ENCODE assay signal across 22 cellular contexts in the genomic region with DNA sequence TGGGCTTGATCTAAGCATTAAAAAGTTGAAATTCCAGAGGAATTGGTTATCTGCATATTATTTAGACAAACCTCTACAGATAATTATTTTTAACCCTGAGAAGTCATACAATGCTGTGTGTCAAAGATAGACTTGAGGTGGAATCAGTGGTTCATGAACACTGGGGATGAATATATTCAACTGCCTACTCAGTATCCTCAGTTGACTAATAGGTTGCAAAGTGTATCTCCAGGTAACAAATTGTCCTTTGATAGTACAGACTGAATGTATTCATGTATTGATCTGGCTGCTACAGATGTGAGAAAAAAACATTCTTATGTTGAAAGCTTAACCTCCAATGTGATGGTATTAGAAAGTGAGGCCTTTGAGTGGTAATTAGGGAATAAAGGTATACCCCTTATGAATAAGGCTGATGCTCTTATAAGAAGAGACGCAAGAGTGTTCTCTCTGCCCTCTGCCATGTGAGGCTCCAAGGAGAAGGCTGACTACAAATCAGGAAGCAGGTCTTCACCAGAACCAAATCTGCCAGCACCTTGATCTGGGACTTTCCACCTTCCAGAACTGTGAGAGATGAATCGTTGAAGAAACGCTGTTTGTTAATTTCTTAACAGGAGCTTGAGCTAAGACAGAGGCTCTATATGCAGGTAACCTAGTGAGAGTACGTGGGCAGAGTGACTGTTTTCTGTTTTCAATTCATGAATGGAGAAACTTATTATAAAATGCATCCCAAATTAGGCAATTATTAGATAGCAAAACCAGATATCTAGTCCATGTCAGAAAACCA. TPM values are rescaled to one million over a fixed set of nuclear protein-coding genes. Genes with fewer than 3 reads are reported as not detected.
DNase-seq lines count a peak whose midpoint lies in the region; ATAC-seq and TF ChIP-seq lines count a peak whose summit lies in the region.
"Had no signal": no experiment of that assay in that cellular context is flagged by ENCODE, and none has a peak within 500 bp of the region (broad histone marks: within the 10 kb centered on the region; RNA-seq: fewer than 3 reads in every experiment).

No MANE protein-coding gene starts in this region.

- no peaks in the 10 kb centered on the region for H3K27me3 ChIP-seq in CD8-positive, alpha-beta T cell (ENCODE audit: insufficient read depth, low read length)
- H3K27me3 ChIP-seq in Caco-2 (replicated peaks; ENCODE audit: control insufficient read depth, insufficient read depth, low read length): no peaks in the 10 kb centered on the region
- H3K27me3 ChIP-seq: adrenal gland, gastrocnemius medialis, spleen, transverse colon had no signal

- no peak overlapping the region for H3K27ac ChIP-seq in CD8-positive, alpha-beta T cell (ENCODE audit: low read depth, low read length)
- H3K27ac ChIP-seq: adrenal gland, gastrocnemius medialis, psoas muscle, spleen, transverse colon, VCaP had no signal

- no peak for TF ChIP-seq CTCF in CD8-positive, alpha-beta T cell (IDR thresholded peaks at IDR 0.05)
- no peak for TF ChIP-seq CTCF in Caco-2 (IDR thresholded peaks at IDR 0.05; ENCODE audit: insufficient read depth in 1 of 2, low read depth in 1 of 2, low read length in 1 of 2, severe bottlenecking in 1 of 2, unreplicated experiment in 1 of 2)

- H3K27ac Mint-ChIP-seq in activated CD4-positive, alpha-beta memory T cell treated with anti-CD3 and anti-CD28 coated beads for 36 hours: peak overlapping the region; percentile 81
- H3K27ac Mint-ChIP-seq in activated CD4-positive, alpha-beta memory T cell treated with anti-CD3 and anti-CD28 coated beads, Interleukin-2, amount 10 ng/mL, durations not matched to agents 7 days and 5 days: no peak overlapping the region
- H3K27ac Mint-ChIP-seq in CD8-positive, alpha-beta T cell: peak overlapping the region; percentile 21
- peak overlapping the region; percentile 15 to 71 for H3K27ac Mint-ChIP-seq in effector memory CD8-positive, alpha-beta T cell
- no peak overlapping the region for H3K27ac Mint-ChIP-seq in Caco-2 (ENCODE audit: unreplicated experiment)

- no peak overlapping the region for H3K4me3 ChIP-seq in CD8-positive, alpha-beta T cell (ENCODE audit: low read depth, low read length)
- H3K4me3 ChIP-seq in Caco-2 (ENCODE audit: low read depth, low read length): no peak overlapping the region
- H3K4me3 ChIP-seq: adrenal gland, gastrocnemius medialis, psoas muscle, spleen, transverse colon had no signal

- peak; percentile 26 for DNase-seq in activated CD4-positive, alpha-beta memory T cell treated with anti-CD3 and anti-CD28 coated beads for 36 hours
- DNase-seq in activated CD4-positive, alpha-beta memory T cell treated with anti-CD3 and anti-CD28 coated beads, Interleukin-2, amount 10 ng/mL, durations not matched to agents 7 days and 5 days: no peak
- DNase-seq in CD8-positive, alpha-beta T cell: no peak
- DNase-seq in effector memory CD8-positive, alpha-beta T cell: no peak
- DNase-seq in Caco-2 (no peak), C1 segment of cervical spinal cord (lab: John Stamatoyannopoulos, UW) (no peak)
- DNase-seq: activated CD8-positive, alpha-beta memory T cell treated with anti-CD3 and anti-CD28 coated beads, Interleukin-2, amount 50 U/mL, for 4 hours; adrenal gland; DND-41; gastrocnemius medialis; left cardiac atrium; NCI-H1105 treated with DMSO at 0.1 percent for 48 hours; NCI-H69; psoas muscle; SHP77; spleen; stimulated activated naive CD4-positive, alpha-beta T cell; transverse colon had no signal

- no peak for ATAC-seq in CD8-positive, alpha-beta T cell
- ATAC-seq in HG02852 (IDR thresholded peaks at IDR 0.05; ENCODE audit: unreplicated experiment) (peak; percentile 38), HG02840 (IDR thresholded peaks at IDR 0.05; ENCODE audit: low FRiP score, unreplicated experiment) (no peak)
- no peak for ATAC-seq in effector memory CD8-positive, alpha-beta T cell (replicated peaks)
- ATAC-seq: gastrocnemius medialis, left cardiac atrium, psoas muscle had no signal

- peaks cover 42% of the 10 kb centered on the region for H3K4me1 Mint-ChIP-seq in activated CD4-positive, alpha-beta memory T cell treated with anti-CD3 and anti-CD28 coated beads for 36 hours (ENCODE audit: low read depth)
- peaks cover 26% of the 10 kb centered on the region for H3K4me1 Mint-ChIP-seq in activated CD4-positive, alpha-beta memory T cell treated with anti-CD3 and anti-CD28 coated beads, Interleukin-2, amount 10 ng/mL, durations not matched to agents 7 days and 5 days
- peaks cover 14% of the 10 kb centered on the region for H3K4me1 Mint-ChIP-seq in CD8-positive, alpha-beta T cell (ENCODE audit: low read depth)
- peaks cover 0 to 4% of the 10 kb centered on the region in 2 donors for H3K4me1 Mint-ChIP-seq in effector memory CD8-positive, alpha-beta T cell (ENCODE audit: low read depth in 2 of 2)
- no peaks in the 10 kb centered on the region for H3K4me1 Mint-ChIP-seq in Caco-2 (ENCODE audit: low read depth, unreplicated experiment)
- H3K4me1 Mint-ChIP-seq: CD14-positive monocyte had no signal

- intact Hi-C loops in activated CD4-positive, alpha-beta memory T cell treated with anti-CD3 and anti-CD28 coated beads for 36 hours (cut with micrococcal nuclease): loop anchor here (1.0 to 10.0 kb wide), 4 partner anchors 7 to 785 kb away; partner anchors contain the start of genes COA1, MRPL32, PSMA2 and STK17A
- intact Hi-C loops in CD8-positive, alpha-beta T cell (cut with DNase I, micrococcal nuclease): loop anchor here in 1 of 2 experiments (5.0 to 10.0 kb wide), 7 partner anchors 323 to 1635 kb away; partner anchors contain the start of genes DBNL, DDX56, STK17A and YKT6
- intact Hi-C loops in Caco-2 (cut with micrococcal nuclease; ENCODE audit: unreplicated experiment): loop anchor here (2.0 to 5.0 kb wide), 2 partner anchors 518 to 899 kb away; no protein-coding TSS in a partner anchor

- POLR2A ChIA-PET in activated CD4-positive, alpha-beta memory T cell treated with anti-CD3 and anti-CD28 coated beads for 36 hours (lab: Charles Lee): no interaction called here
- POLR2A ChIA-PET in activated CD4-positive, alpha-beta memory T cell treated with anti-CD3 and anti-CD28 coated beads, Interleukin-2, amount 10 ng/mL, durations not matched to agents 7 days and 5 days (lab: Charles Lee): no interaction called here
- POLR2A ChIA-PET in CD8-positive, alpha-beta T cell (lab: Charles Lee): no interaction called here
- POLR2A ChIA-PET in Caco-2 (lab: Charles Lee): no interaction called here

- H3K36me3 ChIP-seq in CD8-positive, alpha-beta T cell (ENCODE audit: insufficient read depth, low read length): peaks cover 8% of the 10 kb centered on the region
- no peaks in the 10 kb centered on the region; the same call in 1 of the 2 replicates for H3K36me3 ChIP-seq in Caco-2 (ENCODE audit: control insufficient read depth, insufficient read depth, low read length)

- BruUV-seq in Caco-2 (replicated peaks; lab: Mats Ljungman, UMichigan): no TSS peak

- H3K4me1 ChIP-seq in CD8-positive, alpha-beta T cell (ENCODE audit: insufficient read depth, low read length): no peaks in the 10 kb centered on the region
- H3K4me1 ChIP-seq in Caco-2: no peaks in the 10 kb centered on the region
- H3K4me1 ChIP-seq: gastrocnemius medialis, psoas muscle had no signal

- no peaks in the 10 kb centered on the region for H3K9me3 Mint-ChIP-seq in activated CD4-positive, alpha-beta memory T cell treated with anti-CD3 and anti-CD28 coated beads for 36 hours
- H3K9me3 Mint-ChIP-seq in activated CD4-positive, alpha-beta memory T cell treated with anti-CD3 and anti-CD28 coated beads, Interleukin-2, amount 10 ng/mL, durations not matched to agents 7 days and 5 days: no peaks in the 10 kb centered on the region
- H3K9me3 Mint-ChIP-seq in CD8-positive, alpha-beta T cell: no peaks in the 10 kb centered on the region
- no peaks in the 10 kb centered on the region for H3K9me3 Mint-ChIP-seq in effector memory CD8-positive, alpha-beta T cell
- H3K9me3 Mint-ChIP-seq in Caco-2 (ENCODE audit: unreplicated experiment): no peaks in the 10 kb centered on the region
- H3K9me3 Mint-ChIP-seq: CD14-positive monocyte had no signal

- CTCF ChIA-PET in activated CD4-positive, alpha-beta memory T cell treated with anti-CD3 and anti-CD28 coated beads for 36 hours (lab: Charles Lee): interaction anchor here (1.5 to 2.9 kb wide), 3 partner anchors 13 to 322 kb away, joined by 3 to 25 read pairs (median 8); no protein-coding TSS in a partner anchor
- CTCF ChIA-PET in activated CD4-positive, alpha-beta memory T cell treated with anti-CD3 and anti-CD28 coated beads, Interleukin-2, amount 10 ng/mL, durations not matched to agents 7 days and 5 days (lab: Charles Lee): no interaction called here
- CTCF ChIA-PET in CD8-positive, alpha-beta T cell (lab: Charles Lee): interaction anchor here (1.3 kb wide), 1 partner anchor 10 kb away, joined by 3 read pairs; no protein-coding TSS in a partner anchor
- CTCF ChIA-PET in Caco-2 (lab: Charles Lee): no interaction called here

- no peaks in the 10 kb centered on the region for H3K9me3 ChIP-seq in CD8-positive, alpha-beta T cell (ENCODE audit: low read length)
- H3K9me3 ChIP-seq in Caco-2: no peaks in the 10 kb centered on the region
- H3K9me3 ChIP-seq: adrenal gland, gastrocnemius medialis, psoas muscle, spleen, transverse colon had no signal

- no peaks in the 10 kb centered on the region for H3K27me3 Mint-ChIP-seq in activated CD4-positive, alpha-beta memory T cell treated with anti-CD3 and anti-CD28 coated beads for 36 hours
- H3K27me3 Mint-ChIP-seq in activated CD4-positive, alpha-beta memory T cell treated with anti-CD3 and anti-CD28 coated beads, Interleukin-2, amount 10 ng/mL, durations not matched to agents 7 days and 5 days: no peaks in the 10 kb centered on the region
- no peaks in the 10 kb centered on the region for H3K27me3 Mint-ChIP-seq in CD8-positive, alpha-beta T cell (ENCODE audit: low read depth)
- H3K27me3 Mint-ChIP-seq in effector memory CD8-positive, alpha-beta T cell: no peaks in the 10 kb centered on the region
- H3K27me3 Mint-ChIP-seq in Caco-2 (ENCODE audit: insufficient read depth, unreplicated experiment): no peaks in the 10 kb centered on the region

- no peak overlapping the region for H3K4me3 Mint-ChIP-seq in activated CD4-positive, alpha-beta memory T cell treated with anti-CD3 and anti-CD28 coated beads for 36 hours
- H3K4me3 Mint-ChIP-seq in activated CD4-positive, alpha-beta memory T cell treated with anti-CD3 and anti-CD28 coated beads, Interleukin-2, amount 10 ng/mL, durations not matched to agents 7 days and 5 days: no peak overlapping the region
- H3K4me3 Mint-ChIP-seq in CD8-positive, alpha-beta T cell: no peak overlapping the region
- no peak overlapping the region for H3K4me3 Mint-ChIP-seq in effector memory CD8-positive, alpha-beta T cell
- no peak overlapping the region for H3K4me3 Mint-ChIP-seq in Caco-2 (ENCODE audit: unreplicated experiment)
- H3K4me3 Mint-ChIP-seq: CD14-positive monocyte had no signal

- H3K36me3 Mint-ChIP-seq in activated CD4-positive, alpha-beta memory T cell treated with anti-CD3 and anti-CD28 coated beads for 36 hours: peaks cover 24% of the 10 kb centered on the region
- H3K36me3 Mint-ChIP-seq in activated CD4-positive, alpha-beta memory T cell treated with anti-CD3 and anti-CD28 coated beads, Interleukin-2, amount 10 ng/mL, durations not matched to agents 7 days and 5 days (ENCODE audit: low read depth): peaks cover 38% of the 10 kb centered on the region
- H3K36me3 Mint-ChIP-seq in CD8-positive, alpha-beta T cell: peaks cover 52% of the 10 kb centered on the region
- peaks cover 35% of the 10 kb centered on the region for H3K36me3 Mint-ChIP-seq in effector memory CD8-positive, alpha-beta T cell (ENCODE audit: insufficient read depth)
- peaks cover 33% of the 10 kb centered on the region for H3K36me3 Mint-ChIP-seq in Caco-2 (ENCODE audit: insufficient read depth, unreplicated experiment)

RNA-seq across cellular contexts. Expression of gene MRPL32, which starts 7.5 kb away (rescaled TPM):
- total RNA-seq in activated CD4-positive, alpha-beta memory T cell treated with anti-CD3 and anti-CD28 coated beads for 36 hours: 10 to 100 TPM; 59.3 to 63.6 TPM
- total RNA-seq in activated CD4-positive, alpha-beta memory T cell treated with anti-CD3 and anti-CD28 coated beads, Interleukin-2, amount 10 ng/mL, durations not matched to agents 7 days and 5 days: 10 to 100 TPM; 47.2 to 47.4 TPM
- 10 to 100 TPM; 64.9 to 65.1 TPM for total RNA-seq in CD8-positive, alpha-beta T cell
- 61.6 and 63.6 TPM in 2 replicates for total RNA-seq in Caco-2 (2022)

RNA-seq across cellular contexts. Expression of gene PSMA2, which starts 7.7 kb away (rescaled TPM):
- total RNA-seq in activated CD4-positive, alpha-beta memory T cell treated with anti-CD3 and anti-CD28 coated beads for 36 hours: 100 to 1,000 TPM; 196 to 200 TPM
- 100 to 1,000 TPM; 132 to 133 TPM for total RNA-seq in activated CD4-positive, alpha-beta memory T cell treated with anti-CD3 and anti-CD28 coated beads, Interleukin-2, amount 10 ng/mL, durations not matched to agents 7 days and 5 days
- 10 to 100 TPM; 43.6 to 47.9 TPM for total RNA-seq in CD8-positive, alpha-beta T cell
- 147 and 159 TPM in 2 replicates for total RNA-seq in Caco-2 (2022)

RNA-seq across cellular contexts. Expression of gene C7orf25, which starts 27.8 kb away (rescaled TPM):
- 1 to 10 TPM; 3.6 to 4.3 TPM for total RNA-seq in activated CD4-positive, alpha-beta memory T cell treated with anti-CD3 and anti-CD28 coated beads for 36 hours
- total RNA-seq in activated CD4-positive, alpha-beta memory T cell treated with anti-CD3 and anti-CD28 coated beads, Interleukin-2, amount 10 ng/mL, durations not matched to agents 7 days and 5 days: 1 to 10 TPM; 2.4 to 5.3 TPM
- 1 to 10 TPM; 2.1 to 2.2 TPM for total RNA-seq in CD8-positive, alpha-beta T cell
- total RNA-seq in Caco-2 (2022): 2.7 and 3.2 TPM in 2 replicates

Comparison
In these comparisons a context has a peak if more than half of its experiments do, and no peak if none do; other contexts are left out.
1. H3K27ac Mint-ChIP-seq: peak in activated CD4-positive, alpha-beta memory T cell treated with anti-CD3 and anti-CD28 coated beads for 36 hours (single experiment), CD8-positive, alpha-beta T cell (single experiment) and effector memory CD8-positive, alpha-beta T cell (2 of 2); none in activated CD4-positive, alpha-beta memory T cell treated with anti-CD3 and anti-CD28 coated beads, Interleukin-2, amount 10 ng/mL, durations not matched to agents 7 days and 5 days (single experiment) and Caco-2 (single experiment).
2. CTCF ChIA-PET loops: an anchor here in activated CD4-positive, alpha-beta memory T cell treated with anti-CD3 and anti-CD28 coated beads for 36 hours (1.5 to 2.9 kb wide) and CD8-positive, alpha-beta T cell (1.3 kb wide); none called in activated CD4-positive, alpha-beta memory T cell treated with anti-CD3 and anti-CD28 coated beads, Interleukin-2, amount 10 ng/mL, durations not matched to agents 7 days and 5 days and Caco-2.